ENCODE assay signal across 9 cellular contexts in genomic region chr12:123435636-123436016, GRCh38. TPM values are rescaled to one million over a fixed set of nuclear protein-coding genes. Genes with fewer than 3 reads are reported as not detected.
DNase-seq lines count a peak whose midpoint lies in the region; ATAC-seq and TF ChIP-seq lines count a peak whose summit lies in the region.
"Had no signal": no experiment of that assay in that cellular context is flagged by ENCODE, and none has a peak within 500 bp of the region (broad histone marks: within the 10 kb centered on the region; RNA-seq: fewer than 3 reads in every experiment).

No MANE protein-coding gene starts in this region.

- peak in 1 of 2 donors; percentile 25 for TF ChIP-seq CTCF in right atrium auricular region (IDR thresholded peaks at IDR 0.05)

- ATAC-seq in left cardiac atrium (no peak), HG02852 (IDR thresholded peaks at IDR 0.05; ENCODE audit: unreplicated experiment) (no peak)

- H3K4me1 ChIP-seq in right atrium auricular region: peaks cover 0 to 46% of the 10 kb centered on the region in 2 donors
- H3K4me1 ChIP-seq in mucosa of stomach (ENCODE audit: control insufficient read depth, insufficient read depth, low read length): peaks cover 12% of the 10 kb centered on the region

- H3K27me3 ChIP-seq in right atrium auricular region: no peaks in the 10 kb centered on the region
- H3K27me3 ChIP-seq in mucosa of stomach (ENCODE audit: control insufficient read depth, insufficient read depth, low read length): no peaks in the 10 kb centered on the region

- H3K4me3 ChIP-seq in right atrium auricular region (peak overlapping the region; percentile 78 to 87), mucosa of stomach (ENCODE audit: low read length) (peak overlapping the region; percentile 72)

- H3K27ac ChIP-seq in right atrium auricular region (peak overlapping the region; percentile 73 to 77), caudate nucleus (ENCODE audit: low read depth, low read length) (peak overlapping the region; percentile 54)

- H3K9ac ChIP-seq in mucosa of stomach (ENCODE audit: low read length): peak overlapping the region; percentile 84

- no peaks in the 10 kb centered on the region for H3K36me3 ChIP-seq in right atrium auricular region
- H3K36me3 ChIP-seq in mucosa of stomach (ENCODE audit: control insufficient read depth, insufficient read depth, low read length): no peaks in the 10 kb centered on the region

- H3K9me3 ChIP-seq in right atrium auricular region (no peaks in the 10 kb centered on the region), mucosa of stomach (ENCODE audit: control insufficient read depth, low read length) (no peaks in the 10 kb centered on the region)

- DNase-seq in right atrium auricular region (ENCODE audit: low spot score): no peak
- DNase-seq in left cardiac atrium: no peak
- DNase-seq in caudate nucleus (lab: John Stamatoyannopoulos, UW): no peak
- DNase-seq in NCI-H748 (lab: John Stamatoyannopoulos, UW; ENCODE audit: unreplicated experiment): no peak
- no peak for DNase-seq in HCEC 1CT
- DNase-seq in DMS153 treated with DMSO at 0.1 percent for 48 hours (lab: John Stamatoyannopoulos, UW; ENCODE audit: unreplicated experiment): no peak
- DNase-seq: NCI-H1048 had no signal

- intact Hi-C loops in left cardiac atrium (cut with DNase I): no loop called here

RNA-seq across cellular contexts. Expression of gene RILPL2, which starts 0.9 kb away (rescaled TPM):
- total RNA-seq in right atrium auricular region (1 to 10 TPM; 3.1 to 4.6 TPM), left cardiac atrium (1 to 10 TPM; 3.1 to 3.7 TPM)

RNA-seq across cellular contexts. Expression of gene SNRNP35, which starts 22.3 kb away (rescaled TPM):
- total RNA-seq in right atrium auricular region (10 to 100 TPM; 17.4 to 18.4 TPM), left cardiac atrium (10 to 100 TPM; 20.1 to 22.3 TPM)

RNA-seq across cellular contexts. Expression of gene KMT5A, which starts 51.7 kb away (rescaled TPM):
- 10 to 100 TPM; 21.1 to 26.3 TPM for total RNA-seq in right atrium auricular region
- total RNA-seq in left cardiac atrium: 10 to 100 TPM; 17.6 to 22.9 TPM
